In genomic region chr11:73972620-73973449, GRCh38 we compare ENCODE assay signal across 13 cellular contexts. TPM values are rescaled to one million over a fixed set of nuclear protein-coding genes. Genes with fewer than 3 reads are reported as not detected.
DNase-seq lines count a peak whose midpoint lies in the region; ATAC-seq, FAIRE-seq and TF ChIP-seq lines count a peak whose summit lies in the region.
"Had no signal": no experiment of that assay in that cellular context is flagged by ENCODE, and none has a peak within 500 bp of the region (broad histone marks: within the 10 kb centered on the region; RNA-seq: fewer than 3 reads in every experiment).

No MANE protein-coding gene starts in this region.

- H3K9me3 ChIP-seq in CD4-positive, CD25-positive, alpha-beta regulatory T cell (ENCODE audit: control insufficient read depth in 2 of 2, low read length in 2 of 2), result no peaks in the 10 kb centered on the region
- H3K9me3 ChIP-seq in mucosa of descending colon, result no peaks in the 10 kb centered on the region
- H3K9me3 ChIP-seq: suprapubic skin had no signal

- no peaks in the 10 kb centered on the region for H3K9me3 Mint-ChIP-seq in CD4-positive, CD25-positive, alpha-beta regulatory T cell
- H3K9me3 Mint-ChIP-seq in activated B cell treated with CpG ODN at 0.5 μM for 24 hours, result no peaks in the 10 kb centered on the region

- peaks cover 6 to 100% (median 59%) of the 10 kb centered on the region in 4 donors for H3K4me1 Mint-ChIP-seq in CD4-positive, CD25-positive, alpha-beta regulatory T cell
- H3K4me1 Mint-ChIP-seq in activated B cell treated with CpG ODN at 0.5 μM for 24 hours, result peaks cover 100% of the 10 kb centered on the region

- H3K27ac ChIP-seq in CD4-positive, CD25-positive, alpha-beta regulatory T cell (ENCODE audit: insufficient read depth, low read length, poor library complexity, severe bottlenecking), result peak overlapping the region; percentile 97
- H3K27ac ChIP-seq: suprapubic skin had no signal

- intact Hi-C loops in activated B cell treated with CpG ODN at 0.5 μM for 24 hours (cut with micrococcal nuclease) (loop anchor here (1.0 to 2.0 kb wide), 2 partner anchors 7 to 48 kb away; no protein-coding TSS in a partner anchor), mucosa of descending colon (cut with DNase I, micrococcal nuclease) (no loop called here)

- H3K36me3 ChIP-seq in CD4-positive, CD25-positive, alpha-beta regulatory T cell (ENCODE audit: control insufficient read depth, insufficient read depth, low read length), result peaks cover 34% of the 10 kb centered on the region
- no peaks in the 10 kb centered on the region for H3K36me3 ChIP-seq in mucosa of descending colon (ENCODE audit: low read depth)

- ATAC-seq in CD4-positive, CD25-positive, alpha-beta regulatory T cell (ENCODE audit: low read depth in 2 of 2), result no peak
- ATAC-seq in activated B cell treated with CpG ODN at 0.5 μM for 24 hours (ENCODE audit: low read depth) (no peak), mucosa of descending colon (peak; percentile 3), HG02610 (IDR thresholded peaks at IDR 0.05; ENCODE audit: unreplicated experiment) (no peak)

- peak; percentile 25 for FAIRE-seq in G401.6 (lab: Jason Lieb, UNC)

- CTCF ChIA-PET in activated B cell treated with CpG ODN at 0.5 μM for 24 hours (lab: Charles Lee), result interaction anchor here (1.1 kb wide), 2 partner anchors 9 to 43 kb away, joined by 3 to 4 read pairs; no protein-coding TSS in a partner anchor

- no peaks in the 10 kb centered on the region for H3K27me3 Mint-ChIP-seq in CD4-positive, CD25-positive, alpha-beta regulatory T cell
- H3K27me3 Mint-ChIP-seq in activated B cell treated with CpG ODN at 0.5 μM for 24 hours, result no peaks in the 10 kb centered on the region

- peaks cover 99% of the 10 kb centered on the region for H3K4me1 ChIP-seq in CD4-positive, CD25-positive, alpha-beta regulatory T cell (ENCODE audit: control insufficient read depth, insufficient read depth, low read length, poor library complexity, severe bottlenecking)
- peaks cover 17% of the 10 kb centered on the region for H3K4me1 ChIP-seq in mucosa of descending colon (ENCODE audit: low read depth)

- H3K36me3 Mint-ChIP-seq in CD4-positive, CD25-positive, alpha-beta regulatory T cell, result peaks cover 39% of the 10 kb centered on the region
- H3K36me3 Mint-ChIP-seq in activated B cell treated with CpG ODN at 0.5 μM for 24 hours (ENCODE audit: low read depth), result peaks cover 46% of the 10 kb centered on the region

- DNase-seq in CD4-positive, CD25-positive, alpha-beta regulatory T cell, result no peak
- DNase-seq in activated B cell treated with CpG ODN at 0.5 μM for 24 hours (no peak), mucosa of descending colon (peak in 1 of 3 donors; percentile 20), SHP77 treated with DMSO at 0.1 percent for 48 hours (lab: John Stamatoyannopoulos, UW) (no peak), putamen (ENCODE audit: low spot score) (no peak)
- DNase-seq: central memory CD4-positive, alpha-beta T cell; DMS79 treated with DMSO at 0.1 percent for 48 hours; NCI-H2107; stimulated activated CD4-positive, alpha-beta T cell treated with anti-CD3 and anti-CD28 coated beads, Interleukin-4, amount 100 ng/mL, for 1 hour had no signal

- peak overlapping the region; percentile 0 for H3K4me3 ChIP-seq in CD4-positive, CD25-positive, alpha-beta regulatory T cell (ENCODE audit: low read depth, low read length)
- no peak overlapping the region for H3K4me3 ChIP-seq in mucosa of descending colon
- H3K4me3 ChIP-seq: suprapubic skin had no signal

- POLR2A ChIA-PET in activated B cell treated with CpG ODN at 0.5 μM for 24 hours (lab: Charles Lee), result interaction anchor here (0.9 to 16.3 kb wide), 8 partner anchors 9 to 198 kb away, joined by 3 to 425 read pairs (median 8); partner anchors contain the start of genes C2CD3, PPME1 and UCP2

- no peaks in the 10 kb centered on the region for H3K27me3 ChIP-seq in CD4-positive, CD25-positive, alpha-beta regulatory T cell (ENCODE audit: control insufficient read depth, insufficient read depth, low read length)
- H3K27me3 ChIP-seq: suprapubic skin had no signal

- TF ChIP-seq CTCF in activated B cell treated with CpG ODN at 0.5 μM for 24 hours (IDR thresholded peaks at IDR 0.05), result no peak
- no peak for TF ChIP-seq CTCF in mucosa of descending colon (IDR thresholded peaks at IDR 0.05)

- H3K4me3 Mint-ChIP-seq in CD4-positive, CD25-positive, alpha-beta regulatory T cell, result peak overlapping the region; percentile 49 to 99 (median 84)
- no peak overlapping the region for H3K4me3 Mint-ChIP-seq in activated B cell treated with CpG ODN at 0.5 μM for 24 hours

- H3K27ac Mint-ChIP-seq in CD4-positive, CD25-positive, alpha-beta regulatory T cell, result peak overlapping the region; percentile 94 to 96 (median 95)
- H3K27ac Mint-ChIP-seq in activated B cell treated with CpG ODN at 0.5 μM for 24 hours, result peak overlapping the region; percentile 100

RNA-seq across cellular contexts. Expression of gene UCP2, which starts 9.8 kb away (rescaled TPM):
- total RNA-seq in CD4-positive, CD25-positive, alpha-beta regulatory T cell, result 850 TPM
- polyA plus RNA-seq in CD4-positive, CD25-positive, alpha-beta regulatory T cell, result 1,000 to 10,000 TPM; 1,262 to 2,276 (median 1,740) TPM
- total RNA-seq in activated B cell treated with CpG ODN at 0.5 μM for 24 hours (424 and 458 TPM in 2 replicates), mucosa of descending colon (10 to 100 TPM; 36.4 to 61.3 (median 39.9) TPM)

RNA-seq across cellular contexts. Expression of gene DNAJB13, which starts 22.0 kb away (rescaled TPM):
- total RNA-seq in CD4-positive, CD25-positive, alpha-beta regulatory T cell, result not detected
- polyA plus RNA-seq in CD4-positive, CD25-positive, alpha-beta regulatory T cell, result under 1 TPM in 2 of 4 donors, not detected in 2; 0.32 to 0.33 TPM
- not detected in 2 replicates for total RNA-seq in activated B cell treated with CpG ODN at 0.5 μM for 24 hours
- not detected for total RNA-seq in mucosa of descending colon
- total RNA-seq: osteoblast, suprapubic skin had no signal

RNA-seq across cellular contexts. Expression of gene UCP3, which starts 36.0 kb away (rescaled TPM):
- 5.6 TPM for total RNA-seq in CD4-positive, CD25-positive, alpha-beta regulatory T cell
- polyA plus RNA-seq in CD4-positive, CD25-positive, alpha-beta regulatory T cell, result under 1 TPM; 0.16 to 0.34 (median 0.24) TPM
- total RNA-seq in activated B cell treated with CpG ODN at 0.5 μM for 24 hours (4.4 and 5.7 TPM in 2 replicates), mucosa of descending colon (1 to 10 TPM in 2 of 3 donors, under 1 TPM in 1; 0.90 to 2.8 (median 2.2) TPM)
